Comparison of ENCODE assay signal across 13 cellular contexts in the genomic region with DNA sequence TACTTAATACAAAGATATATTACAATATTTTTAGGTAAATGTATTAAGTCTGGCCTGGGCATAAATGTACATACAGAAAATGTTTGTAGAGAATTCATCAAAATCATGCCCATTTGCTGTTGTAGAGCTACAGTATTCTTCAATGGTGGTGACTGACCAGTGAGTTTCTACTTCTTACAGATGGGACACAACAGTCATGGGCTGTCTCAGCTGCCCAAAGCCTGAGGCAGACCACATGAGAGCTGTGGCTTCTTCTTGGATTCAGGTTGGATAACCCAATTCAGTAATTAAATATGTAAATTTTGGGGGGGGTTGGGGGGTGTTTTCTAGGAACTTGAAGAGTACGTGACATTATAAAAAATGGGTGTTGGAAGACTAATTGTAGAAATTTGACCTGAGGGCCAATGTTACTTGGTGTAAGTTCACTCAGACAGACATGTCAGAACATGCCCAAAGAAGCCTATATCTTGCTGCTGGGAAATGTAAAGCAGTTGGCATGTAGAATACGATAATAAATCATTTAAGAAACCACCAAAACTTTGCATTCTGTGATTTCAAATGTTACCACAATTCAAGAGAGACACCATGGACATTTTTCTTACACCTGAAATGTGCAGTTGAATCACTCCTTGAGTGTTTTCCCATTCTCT. TPM values are rescaled to one million over a fixed set of nuclear protein-coding genes. Genes with fewer than 3 reads are reported as not detected.
DNase-seq lines count a peak whose midpoint lies in the region; ATAC-seq, FAIRE-seq and TF ChIP-seq lines count a peak whose summit lies in the region.
"Had no signal": no experiment of that assay in that cellular context is flagged by ENCODE, and none has a peak within 500 bp of the region (broad histone marks: within the 10 kb centered on the region; RNA-seq: fewer than 3 reads in every experiment).

No MANE protein-coding gene starts in this region.

- DNase-seq in cardiac muscle cell (ENCODE audit: low read depth in 1 of 2, low spot score in 1 of 2), result no peak
- no peak for DNase-seq in right cardiac atrium
- peak; percentile 95 for DNase-seq in NCI-H69 (lab: John Stamatoyannopoulos, UW)
- DNase-seq in bronchial epithelial cell (ENCODE audit: low read depth), result peak; percentile 94
- DNase-seq in ACHN, result no peak
- no peak for DNase-seq in putamen (ENCODE audit: low spot score)
- DNase-seq in G401 (ENCODE audit: low spot score), result no peak
- no peak for DNase-seq in psoas muscle
- DNase-seq: activated CD8-positive, alpha-beta memory T cell treated with anti-CD3 and anti-CD28 coated beads for 24 hours; CD8-positive, alpha-beta memory T cell; kidney glomerular epithelial cell; occipital lobe; stimulated activated naive B cell treated with anti-CD40 and anti-IgM and Interleukin-4, amounts not matched to agents 10 μg/mL and 1 μg/mL and 100 μg/mL, for 72 hours had no signal

- ATAC-seq in right cardiac atrium (no peak), psoas muscle (no peak)
- ATAC-seq: stimulated activated naive B cell treated with anti-CD40 and anti-IgM and Interleukin-4, amounts not matched to agents 10 μg/mL and 1 μg/mL and 100 μg/mL, for 72 hours had no signal

- H3K27ac ChIP-seq in cardiac muscle cell, result peak overlapping the region; percentile 44
- H3K27ac ChIP-seq in right cardiac atrium (ENCODE audit: low read length), result no peak overlapping the region
- no peak overlapping the region for H3K27ac ChIP-seq in psoas muscle

- peaks cover 6% of the 10 kb centered on the region for H3K4me1 ChIP-seq in cardiac muscle cell (ENCODE audit: low read depth)
- peaks cover 1% of the 10 kb centered on the region for H3K4me1 ChIP-seq in right cardiac atrium (ENCODE audit: control insufficient read depth, insufficient read depth, low read length)
- no peaks in the 10 kb centered on the region for H3K4me1 ChIP-seq in psoas muscle

- H3K27me3 ChIP-seq in cardiac muscle cell (no peaks in the 10 kb centered on the region), right cardiac atrium (ENCODE audit: control insufficient read depth, insufficient read depth) (no peaks in the 10 kb centered on the region), bronchial epithelial cell (ENCODE audit: control insufficient read depth, insufficient read depth, low read length) (no peaks in the 10 kb centered on the region), psoas muscle (ENCODE audit: insufficient read depth in 3 of 3, low read length in 2 of 3) (no peaks in the 10 kb centered on the region)

- WGBS in right cardiac atrium, result 96% methylated on average over 2 of the region's 2 CpGs
- WGBS in psoas muscle, 3 donors, result 98 to 100% (median 99%) methylated on average over 2 of the region's 2 CpGs

- no peak overlapping the region for H3K4me3 ChIP-seq in cardiac muscle cell
- no peak overlapping the region for H3K4me3 ChIP-seq in right cardiac atrium (ENCODE audit: low read length)
- no peak overlapping the region for H3K4me3 ChIP-seq in bronchial epithelial cell (ENCODE audit: low read depth, low read length)
- no peak overlapping the region for H3K4me3 ChIP-seq in psoas muscle

- TF ChIP-seq CTCF in cardiac muscle cell (IDR thresholded peaks at IDR 0.05; ENCODE audit: low read depth, low read length) (no peak), bronchial epithelial cell (IDR thresholded peaks at IDR 0.05; ENCODE audit: insufficient read depth, low read length, severe bottlenecking) (no peak), psoas muscle (IDR thresholded peaks at IDR 0.05) (no peak)

- H3K36me3 ChIP-seq in cardiac muscle cell, result peaks cover 30% of the 10 kb centered on the region
- H3K36me3 ChIP-seq in bronchial epithelial cell (ENCODE audit: control insufficient read depth, insufficient read depth, low read length), result peaks cover 1% of the 10 kb centered on the region
- H3K36me3 ChIP-seq in psoas muscle (ENCODE audit: insufficient read depth in 1 of 2, low read depth in 1 of 2), result peaks cover 0 to 5% of the 10 kb centered on the region in 2 donors

- intact Hi-C loops in right cardiac atrium (cut with DNase I), result no loop called here
- intact Hi-C loops in psoas muscle (cut with DNase I), result no loop called here

- in situ Hi-C loops in ACHN (cut with HindIII; ENCODE audit: low pct_ligation_motif_present, low pct_unique_long_range_greater_than_20kb, low sequenced_read_pairs), result no loop called here
- in situ Hi-C loops in G401 (cut with HindIII; ENCODE audit: low sequenced_read_pairs), result no loop called here

- no peak for FAIRE-seq in bronchial epithelial cell (lab: Jason Lieb, UNC)

- H3K9me3 ChIP-seq in cardiac muscle cell (ENCODE audit: low read depth) (no peaks in the 10 kb centered on the region), right cardiac atrium (ENCODE audit: control insufficient read depth, low read length) (no peaks in the 10 kb centered on the region), psoas muscle (no peaks in the 10 kb centered on the region)

RNA-seq across cellular contexts. Expression of a gene that starts 17.9 kb away (rescaled TPM):
- total RNA-seq in cardiac muscle cell, result 72.1 and 118 TPM in 2 replicates
- 65.8 and 97.8 TPM in 2 replicates for polyA plus RNA-seq in cardiac muscle cell
- 10 to 100 TPM; 14.6 to 32.3 (median 19.8) TPM for total RNA-seq in right cardiac atrium
- polyA plus RNA-seq in right cardiac atrium, result 12.1 TPM
- 53.4 and 91.4 TPM in 2 replicates for total RNA-seq in bronchial epithelial cell
- 32.0 and 61.8 TPM in 2 replicates for total RNA-seq in G401 (2014; rRNA removed; shearing (Covaris generic))
- 1 to 10 TPM in 3 of 4 donors, under 1 TPM in 1; 0.86 to 2.3 (median 1.8) TPM for total RNA-seq in psoas muscle
- 1 to 10 TPM in 2 of 3 donors, under 1 TPM in 1; 0.88 to 1.3 (median 1.2) TPM for polyA plus RNA-seq in psoas muscle

Comparison
In these comparisons a context has a peak if more than half of its experiments do, and no peak if none do; other contexts are left out.
1. DNase-seq: peak in NCI-H69 (single experiment) and bronchial epithelial cell (single experiment); none in cardiac muscle cell (0 of 2), right cardiac atrium (0 of 3), ACHN (single experiment), putamen (single experiment), G401 (single experiment) and psoas muscle (0 of 2).